8 cellular contexts compared by ENCODE assay signal in the genomic region with DNA sequence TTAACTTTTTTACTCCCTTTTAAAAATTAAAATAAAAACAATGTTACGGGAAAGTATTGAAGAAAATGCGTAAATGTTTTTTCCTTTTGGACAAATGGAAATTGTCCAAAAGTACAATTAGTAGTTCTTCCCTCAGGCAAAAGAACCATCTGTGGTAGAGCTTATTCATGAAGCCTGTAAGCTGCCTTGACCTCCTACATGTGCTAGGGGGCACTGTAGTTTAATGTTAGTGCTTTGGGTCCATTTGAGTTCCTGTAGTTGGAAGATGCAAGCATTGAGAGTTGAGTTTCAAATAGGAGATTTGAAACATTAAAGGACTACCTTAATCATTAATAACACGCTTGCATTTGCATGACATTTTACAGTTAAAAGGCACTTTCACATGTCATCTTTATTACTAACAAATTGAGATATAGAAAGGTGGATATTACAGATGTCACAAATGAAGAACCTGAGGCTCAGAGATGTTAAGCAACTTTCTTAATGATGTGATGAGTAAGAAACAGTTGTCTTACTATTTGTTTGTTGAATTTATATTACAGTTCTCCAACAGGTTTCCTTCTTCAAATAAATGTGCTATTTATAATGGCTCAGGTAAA. TPM values are rescaled to one million over a fixed set of nuclear protein-coding genes. Genes with fewer than 3 reads are reported as not detected.
DNase-seq lines count a peak whose midpoint lies in the region; ATAC-seq and TF ChIP-seq lines count a peak whose summit lies in the region.

No MANE protein-coding gene starts in this region.

- no peaks in the 10 kb centered on the region for H3K27me3 ChIP-seq in WERI-Rb-1 (ENCODE audit: insufficient read depth, low read depth, severe bottlenecking)
- peaks cover 23% of the 10 kb centered on the region for H3K27me3 ChIP-seq in hepatocyte
- peaks cover 0 to 27% (median 0%) of the 10 kb centered on the region in 3 experiments for H3K27me3 ChIP-seq in neuronal stem cell (ENCODE audit: control insufficient read depth in 3 of 3, insufficient read depth in 3 of 3, low read depth in 1 of 3, low read length in 3 of 3)
- H3K27me3 ChIP-seq in CD8-positive, alpha-beta T cell (ENCODE audit: insufficient read depth, low read length): no peaks in the 10 kb centered on the region

- WGBS in hepatocyte (ENCODE audit: low lambda C conversion rate, missing lambda C conversion rate): 19% methylated on average over 3 of the region's 3 CpGs
- WGBS in neuronal stem cell (ENCODE audit: extremely low coverage in 2 of 2, insufficient read length in 2 of 2, insufficient replicate concordance in 1 of 2), 2 donors: no CpG with 5 or more reads among the region's 3 CpGs

- no peak for ATAC-seq in CD8-positive, alpha-beta T cell
- ATAC-seq in HG03108 (IDR thresholded peaks at IDR 0.05; ENCODE audit: unreplicated experiment) (no peak), HG03175 (IDR thresholded peaks at IDR 0.05; ENCODE audit: unreplicated experiment) (no peak)

- H2AFZ ChIP-seq in hepatocyte (no peak overlapping the region), neuronal stem cell (ENCODE audit: low read length) (no peak overlapping the region)

- H3K4me3 ChIP-seq in WERI-Rb-1 (ENCODE audit: low read depth, low read length): no peak overlapping the region
- H3K4me3 ChIP-seq in hepatocyte: no peak overlapping the region
- H3K4me3 ChIP-seq in neuronal stem cell (ENCODE audit: low read length in 2 of 2): no peak overlapping the region
- H3K4me3 ChIP-seq in CD8-positive, alpha-beta T cell (ENCODE audit: low read depth, low read length): no peak overlapping the region

- no peaks in the 10 kb centered on the region for H3K79me1 ChIP-seq in neuronal stem cell (ENCODE audit: low read depth, low read length)

- H4K8ac ChIP-seq in neuronal stem cell (ENCODE audit: low read depth, low read length): no peak overlapping the region

- TF ChIP-seq CTCF in LNCAP (IDR thresholded peaks at IDR 0.05) (peak; percentile 81), WERI-Rb-1 (IDR thresholded peaks at IDR 0.05; ENCODE audit: low read depth, low read length) (peak; percentile 59), hepatocyte (IDR thresholded peaks at IDR 0.05; ENCODE audit: poor library complexity) (peak; percentile 58)
- TF ChIP-seq CTCF in CD8-positive, alpha-beta T cell (IDR thresholded peaks at IDR 0.05): no peak

- H3K27me3 Mint-ChIP-seq in CD8-positive, alpha-beta T cell (ENCODE audit: low read depth): no peaks in the 10 kb centered on the region

- H3K23ac ChIP-seq in neuronal stem cell (ENCODE audit: low read depth, low read length, poor library complexity): no peak overlapping the region

- H3K27ac ChIP-seq in WERI-Rb-1 (no peak overlapping the region), hepatocyte (no peak overlapping the region), neuronal stem cell (replicated peaks; ENCODE audit: low read length) (no peak overlapping the region)
- no peak overlapping the region for H3K27ac ChIP-seq in CD8-positive, alpha-beta T cell (ENCODE audit: low read depth, low read length)

- H2BK120ac ChIP-seq in neuronal stem cell (ENCODE audit: low read depth, low read length): no peak overlapping the region

- no peak overlapping the region for H4K91ac ChIP-seq in neuronal stem cell (ENCODE audit: low read depth, low read length, poor library complexity)

- H3K9me3 Mint-ChIP-seq in CD8-positive, alpha-beta T cell: peaks cover 6% of the 10 kb centered on the region

- no peak overlapping the region for H3K4ac ChIP-seq in neuronal stem cell (ENCODE audit: low read length)

- H3K36me3 Mint-ChIP-seq in CD8-positive, alpha-beta T cell: no peaks in the 10 kb centered on the region

- H3K9me3 ChIP-seq in WERI-Rb-1 (ENCODE audit: severe bottlenecking) (no peaks in the 10 kb centered on the region), hepatocyte (ENCODE audit: low read depth) (no peaks in the 10 kb centered on the region), neuronal stem cell (replicated peaks in 1 of 2; ENCODE audit: control insufficient read depth in 2 of 2, insufficient read depth in 1 of 2, low read depth in 1 of 2, low read length in 2 of 2) (no peaks in the 10 kb centered on the region)
- H3K9me3 ChIP-seq in CD8-positive, alpha-beta T cell (ENCODE audit: low read length): no peaks in the 10 kb centered on the region

- H3K18ac ChIP-seq in neuronal stem cell (ENCODE audit: low read length): no peak overlapping the region

- H2AK5ac ChIP-seq in neuronal stem cell (ENCODE audit: low read depth, low read length): no peak overlapping the region

- H4K20me1 ChIP-seq in hepatocyte (ENCODE audit: insufficient read depth, poor library complexity, severe bottlenecking): no peaks in the 10 kb centered on the region

- H3K4me2 ChIP-seq in hepatocyte (peak overlapping the region; percentile 11), neuronal stem cell (ENCODE audit: insufficient read depth, low read length, poor library complexity, severe bottlenecking) (no peak overlapping the region)

- no peaks in the 10 kb centered on the region for H3K4me1 Mint-ChIP-seq in CD8-positive, alpha-beta T cell (ENCODE audit: low read depth)

- CTCF ChIA-PET in CD8-positive, alpha-beta T cell (lab: Charles Lee): no interaction called here

- no peak overlapping the region for H3K14ac ChIP-seq in neuronal stem cell (ENCODE audit: low read length)

- no peak overlapping the region for H2BK12ac ChIP-seq in neuronal stem cell (ENCODE audit: low read length)

- H3K4me1 ChIP-seq in hepatocyte (ENCODE audit: insufficient read depth) (no peaks in the 10 kb centered on the region), neuronal stem cell (ENCODE audit: control insufficient read depth in 2 of 2, insufficient read depth in 1 of 2, low read depth in 1 of 2, low read length in 2 of 2) (peaks cover 8 to 10% of the 10 kb centered on the region in 2 donors)
- H3K4me1 ChIP-seq in CD8-positive, alpha-beta T cell (ENCODE audit: insufficient read depth, low read length): no peaks in the 10 kb centered on the region

- peaks cover 7% of the 10 kb centered on the region for H3K79me2 ChIP-seq in hepatocyte

- intact Hi-C loops in CD8-positive, alpha-beta T cell (cut with DNase I, micrococcal nuclease): no loop called here

- no peak overlapping the region for H3K9ac ChIP-seq in neuronal stem cell (ENCODE audit: low read depth, low read length, poor library complexity)

- no peak overlapping the region for H3K27ac Mint-ChIP-seq in CD8-positive, alpha-beta T cell

- H3K4me3 Mint-ChIP-seq in CD8-positive, alpha-beta T cell: no peak overlapping the region

- no peak overlapping the region for H2BK15ac ChIP-seq in neuronal stem cell (ENCODE audit: low read length)

- DNase-seq in ELR (ENCODE audit: low read depth): peak; percentile 9
- peak; percentile 30 for DNase-seq in WERI-Rb-1
- peak; percentile 53 for DNase-seq in hepatocyte (ENCODE audit: low spot score)
- DNase-seq in neuronal stem cell (ENCODE audit: low spot score): no peak
- no peak for DNase-seq in CD8-positive, alpha-beta T cell

- no peaks in the 10 kb centered on the region for H3K36me3 ChIP-seq in WERI-Rb-1
- H3K36me3 ChIP-seq in hepatocyte (replicated peaks; ENCODE audit: insufficient read depth, low read depth): no peaks in the 10 kb centered on the region
- H3K36me3 ChIP-seq in neuronal stem cell (replicated peaks in 1 of 2; ENCODE audit: control insufficient read depth in 2 of 2, insufficient read depth in 2 of 2, low read length in 2 of 2): no peaks in the 10 kb centered on the region
- no peaks in the 10 kb centered on the region for H3K36me3 ChIP-seq in CD8-positive, alpha-beta T cell (ENCODE audit: insufficient read depth, low read length)

- no peaks in the 10 kb centered on the region for H3K9me2 ChIP-seq in hepatocyte (replicated peaks; ENCODE audit: insufficient read depth)

- no peak overlapping the region for H2BK5ac ChIP-seq in neuronal stem cell (ENCODE audit: low read length)

- POLR2A ChIA-PET in CD8-positive, alpha-beta T cell (lab: Charles Lee): no interaction called here

RNA-seq across cellular contexts. Expression of a gene that starts 1.8 kb away (rescaled TPM):
- 2.9 and 4.9 TPM in 2 replicates for total RNA-seq in hepatocyte
- 7.4 and 8.5 TPM in 2 replicates for polyA plus RNA-seq in hepatocyte
- polyA plus RNA-seq in neuronal stem cell (2013, experiment 1 of 2): 1.6 TPM
- 2.4 TPM for polyA plus RNA-seq in neuronal stem cell (2013, experiment 2 of 2)
- not detected for total RNA-seq in CD8-positive, alpha-beta T cell

Comparison
In these comparisons a context has a peak if more than half of its experiments do, and no peak if none do; other contexts are left out.
1. DNase-seq: peak in ELR (single experiment), WERI-Rb-1 (single experiment) and hepatocyte (single experiment); none in neuronal stem cell (single experiment) and CD8-positive, alpha-beta T cell (0 of 7).